ENCODE assay signal across 9 cellular contexts in the genomic region with DNA sequence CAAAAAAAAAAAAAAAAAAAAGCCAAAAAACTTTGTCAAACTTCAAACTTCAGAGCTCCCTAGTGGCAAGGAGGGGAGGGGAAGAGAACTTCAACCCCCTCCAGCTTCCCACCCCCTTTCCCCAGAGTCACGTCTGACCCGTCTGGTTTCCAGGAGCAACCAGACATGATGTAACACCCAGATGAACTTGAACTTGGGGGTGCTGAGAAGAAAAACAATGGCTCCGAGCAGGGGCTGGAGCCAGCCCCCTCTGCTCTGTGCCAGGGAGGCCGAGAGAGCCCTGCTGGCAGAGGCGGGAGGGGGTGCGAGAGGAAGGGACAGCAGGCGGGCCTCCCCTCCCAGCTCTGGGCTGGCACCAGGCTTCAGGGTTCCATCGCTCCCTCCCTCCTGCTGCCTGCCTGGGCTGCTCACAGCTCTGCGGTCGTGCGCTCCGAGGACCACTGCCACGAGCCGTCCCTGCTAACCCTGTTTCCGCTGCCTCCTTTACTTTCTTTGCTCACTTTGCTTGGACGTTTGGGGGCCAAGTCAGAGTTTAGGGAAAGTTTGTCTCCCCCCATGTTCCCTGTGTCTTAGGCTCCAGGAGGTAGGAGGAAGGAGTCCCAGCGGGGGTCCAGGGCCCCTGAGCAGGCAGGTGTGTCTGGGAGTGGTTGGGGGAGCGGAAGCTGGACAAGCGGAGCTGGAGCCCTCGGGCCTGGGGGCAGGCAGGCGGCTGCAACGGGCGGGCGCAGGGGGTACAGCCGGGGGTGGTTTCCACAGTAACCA. TPM values are rescaled to one million over a fixed set of nuclear protein-coding genes. Genes with fewer than 3 reads are reported as not detected.
DNase-seq lines count a peak whose midpoint lies in the region; TF ChIP-seq lines count a peak whose summit lies in the region.
"Had no signal": no experiment of that assay in that cellular context is flagged by ENCODE, and none has a peak within 500 bp of the region (broad histone marks: within the 10 kb centered on the region; RNA-seq: fewer than 3 reads in every experiment).

No MANE protein-coding gene starts in this region.

- peak overlapping the region; percentile 85 to 97 (median 94) for H3K27ac Mint-ChIP-seq in brain

- peaks cover 0 to 3% (median 0%) of the 10 kb centered on the region in 5 experiments for H3K9me3 Mint-ChIP-seq in brain

- peak overlapping the region; percentile 54 to 80 (median 59) for H3K4me3 Mint-ChIP-seq in brain

- no peak for TF ChIP-seq CTCF in HEK293 (tag by site-specific recombination; IDR thresholded peaks at IDR 0.05)
- TF ChIP-seq CTCF in brain (conservative IDR thresholded peaks at IDR 0.05): no peak

- peaks cover 3% of the 10 kb centered on the region for H3K36me3 Mint-ChIP-seq in brain

- H3K4me1 ChIP-seq in HEK293 (ENCODE audit: control insufficient read depth, insufficient read depth, low read length): no peaks in the 10 kb centered on the region

- H3K9me3 ChIP-seq in HEK293 (ENCODE audit: control insufficient read depth, insufficient read depth, low read depth, low read length): no peaks in the 10 kb centered on the region

- DNase-seq in iPS-NIHi11 (ENCODE audit: low spot score): peak; percentile 61
- DNase-seq in smooth muscle cell of the brain vasculature (ENCODE audit: low read depth, low spot score): peak; percentile 53
- DNase-seq in NCI-H748 (lab: John Stamatoyannopoulos, UW; ENCODE audit: unreplicated experiment): no peak
- DNase-seq in DMS153 treated with DMSO at 0.1 percent for 48 hours (lab: John Stamatoyannopoulos, UW; ENCODE audit: unreplicated experiment): no peak
- no peak for DNase-seq in HEK293T (ENCODE audit: extremely low spot score)
- DNase-seq in NCI-H774 (lab: John Stamatoyannopoulos, UW): no peak

- POLR2A ChIA-PET in HEK293 (lab: Yijun Ruan, JAX) (interaction anchor here (0.6 to 0.8 kb wide), 5 partner anchors 23 to 98 kb away, joined by 3 to 5 read pairs (median 3); no protein-coding TSS in a partner anchor), HEK293T (lab: Yijun Ruan, JAX) (interaction anchor here (1.0 kb wide), 1 partner anchor 106 kb away, joined by 3 read pairs; no protein-coding TSS in a partner anchor)

- H3K4me3 ChIP-seq in HEK293 (ENCODE audit: low read depth, low read length): no peak overlapping the region

- CTCF ChIA-PET in HEK293 (lab: Yijun Ruan, JAX) (interaction anchor here (0.7 to 7.7 kb wide), 10 partner anchors 9 to 126 kb away, joined by 3 to 274 read pairs (median 4); no protein-coding TSS in a partner anchor), HEK293T (lab: Yijun Ruan, JAX) (interaction anchor here (0.7 to 1.5 kb wide), 3 partner anchors 30 to 86 kb away, joined by 3 to 4 read pairs (median 3); no protein-coding TSS in a partner anchor)

- H3K36me3 ChIP-seq in HEK293 (ENCODE audit: control insufficient read depth in 2 of 2, insufficient read depth in 1 of 2, low read length in 2 of 2): no peaks in the 10 kb centered on the region

- H3K27me3 Mint-ChIP-seq in brain: peaks cover 31% of the 10 kb centered on the region

- peaks cover 57% of the 10 kb centered on the region for H3K4me1 Mint-ChIP-seq in brain

- no peak overlapping the region; the same call in 1 of the 2 replicates for H3K27ac ChIP-seq in HEK293 (ENCODE audit: extremely low read depth, low read depth, low read length)
- H3K27ac ChIP-seq: KMS-11 had no signal

TF ChIP-seq in HEK293, 187 proteins besides CTCF, POLR2A, EP300 and RAD21 (continues in another document):
- TF ChIP-seq ZNF341 (tag by site-specific recombination; IDR thresholded peaks at IDR 0.05; ENCODE audit: low read depth) (peak; percentile 96), ZNF629 (tag by site-specific recombination; IDR thresholded peaks at IDR 0.05) (0 out of 2 replicates have a peak, but pooled peaks have one; percentile 12), ZNF157 (tag by site-specific recombination; IDR thresholded peaks at IDR 0.05) (no peak), ZIC2 (tag by site-specific recombination; IDR thresholded peaks at IDR 0.05) (peak; percentile 71), ZNF768 (tag by site-specific recombination; IDR thresholded peaks at IDR 0.05) (no peak)
- TF ChIP-seq, protein P1, sequence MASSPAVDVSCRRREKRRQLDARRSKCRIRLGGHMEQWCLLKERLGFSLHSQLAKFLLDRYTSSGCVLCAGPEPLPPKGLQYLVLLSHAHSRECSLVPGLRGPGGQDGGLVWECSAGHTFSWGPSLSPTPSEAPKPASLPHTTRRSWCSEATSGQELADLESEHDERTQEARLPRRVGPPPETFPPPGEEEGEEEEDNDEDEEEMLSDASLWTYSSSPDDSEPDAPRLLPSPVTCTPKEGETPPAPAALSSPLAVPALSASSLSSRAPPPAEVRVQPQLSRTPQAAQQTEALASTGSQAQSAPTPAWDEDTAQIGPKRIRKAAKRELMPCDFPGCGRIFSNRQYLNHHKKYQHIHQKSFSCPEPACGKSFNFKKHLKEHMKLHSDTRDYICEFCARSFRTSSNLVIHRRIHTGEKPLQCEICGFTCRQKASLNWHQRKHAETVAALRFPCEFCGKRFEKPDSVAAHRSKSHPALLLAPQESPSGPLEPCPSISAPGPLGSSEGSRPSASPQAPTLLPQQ (tag by site-specific recombination; IDR thresholded peaks at IDR 0.05): 0 out of 2 replicates have a peak, but pooled peaks have one; percentile 21
- TF ChIP-seq, protein P2, sequence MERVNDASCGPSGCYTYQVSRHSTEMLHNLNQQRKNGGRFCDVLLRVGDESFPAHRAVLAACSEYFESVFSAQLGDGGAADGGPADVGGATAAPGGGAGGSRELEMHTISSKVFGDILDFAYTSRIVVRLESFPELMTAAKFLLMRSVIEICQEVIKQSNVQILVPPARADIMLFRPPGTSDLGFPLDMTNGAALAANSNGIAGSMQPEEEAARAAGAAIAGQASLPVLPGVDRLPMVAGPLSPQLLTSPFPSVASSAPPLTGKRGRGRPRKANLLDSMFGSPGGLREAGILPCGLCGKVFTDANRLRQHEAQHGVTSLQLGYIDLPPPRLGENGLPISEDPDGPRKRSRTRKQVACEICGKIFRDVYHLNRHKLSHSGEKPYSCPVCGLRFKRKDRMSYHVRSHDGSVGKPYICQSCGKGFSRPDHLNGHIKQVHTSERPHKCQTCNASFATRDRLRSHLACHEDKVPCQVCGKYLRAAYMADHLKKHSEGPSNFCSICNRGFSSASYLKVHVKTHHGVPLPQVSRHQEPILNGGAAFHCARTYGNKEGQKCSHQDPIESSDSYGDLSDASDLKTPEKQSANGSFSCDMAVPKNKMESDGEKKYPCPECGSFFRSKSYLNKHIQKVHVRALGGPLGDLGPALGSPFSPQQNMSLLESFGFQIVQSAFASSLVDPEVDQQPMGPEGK (tag by site-specific recombination; IDR thresholded peaks at IDR 0.05): 0 out of 2 replicates have a peak, but pooled peaks have one; percentile 22

TF ChIP-seq in HEK293T, 16 proteins besides CTCF, POLR2A, EP300 and RAD21:
- TF ChIP-seq LEF1 (IDR thresholded peaks at IDR 0.05; ENCODE audit: borderline replicate concordance) (no peak), ELF4 (IDR thresholded peaks at IDR 0.05) (no peak), ARNT (IDR thresholded peaks at IDR 0.05) (no peak), SUZ12 (IDR thresholded peaks at IDR 0.05) (no peak)

RNA-seq across cellular contexts. Expression of a gene that starts 11.1 kb away (rescaled TPM):
- 2.3 TPM for polyA plus RNA-seq in brain (ENCODE audit: insufficient read depth, low read depth, low replicate concordance)

RNA-seq across cellular contexts. Expression of a gene that starts 25.0 kb away (rescaled TPM):
- 25.9 TPM for polyA plus RNA-seq in brain (ENCODE audit: insufficient read depth, low read depth, low replicate concordance)

RNA-seq across cellular contexts. Expression of a gene that starts 26.5 kb away (rescaled TPM):
- polyA plus RNA-seq in brain (ENCODE audit: insufficient read depth, low read depth, low replicate concordance): 42.2 TPM

RNA-seq across cellular contexts. Expression of a gene that starts 58.6 kb away (rescaled TPM):
- polyA plus RNA-seq in brain (ENCODE audit: insufficient read depth, low read depth, low replicate concordance): 74.2 TPM

RNA-seq across cellular contexts. Expression of a gene that starts 58.6 kb away (rescaled TPM):
- 31.1 TPM for polyA plus RNA-seq in brain (ENCODE audit: insufficient read depth, low read depth, low replicate concordance)

Comparison
In these comparisons a context has a peak if more than half of its experiments do, and no peak if none do; other contexts are left out.
1. DNase-seq: peak in iPS-NIHi11 (single experiment) and smooth muscle cell of the brain vasculature (single experiment); none in NCI-H748 (single experiment), DMS153 treated with DMSO at 0.1 percent for 48 hours (single experiment), HEK293T (single experiment) and NCI-H774 (single experiment).